In genomic region chr9:128218172-128218517, GRCh38 we compare ENCODE assay signal across 9 cellular contexts. TPM values are rescaled to one million over a fixed set of nuclear protein-coding genes. Genes with fewer than 3 reads are reported as not detected.
DNase-seq lines count a peak whose midpoint lies in the region; ATAC-seq, FAIRE-seq and TF ChIP-seq lines count a peak whose summit lies in the region.
"Had no signal": no experiment of that assay in that cellular context is flagged by ENCODE, and none has a peak within 500 bp of the region (broad histone marks: within the 10 kb centered on the region; RNA-seq: fewer than 3 reads in every experiment).

No MANE protein-coding gene starts in this region.

- no peak for TF ChIP-seq CTCF in astrocyte (IDR thresholded peaks at IDR 0.05; ENCODE audit: insufficient read depth, low read depth, low read length)
- no peak for TF ChIP-seq CTCF in HepG2 (CRISPR knock-in tag; IDR thresholded peaks at IDR 0.05)

- TF ChIP-seq EP300 in HepG2 (IDR thresholded peaks at IDR 0.05; ENCODE audit: low read depth in 2 of 2, low read length in 2 of 2): no peak
- TF ChIP-seq EP300 in HepG2 (CRISPR knock-in tag; IDR thresholded peaks at IDR 0.05; ENCODE audit: borderline replicate concordance): no peak

- H3K27ac ChIP-seq in astrocyte (ENCODE audit: low read depth, low read length) (no peak overlapping the region), HepG2 (ENCODE audit: extremely low read length, insufficient read depth, low read length) (no peak overlapping the region), subcutaneous abdominal adipose tissue (ENCODE audit: low read depth, low read length) (no peak overlapping the region)

- no peaks in the 10 kb centered on the region for H3K9me3 ChIP-seq in astrocyte (ENCODE audit: insufficient read depth, low read depth, low read length)
- H3K9me3 ChIP-seq in HepG2 (ENCODE audit: low read length): no peaks in the 10 kb centered on the region
- no peaks in the 10 kb centered on the region for H3K9me3 ChIP-seq in subcutaneous abdominal adipose tissue (ENCODE audit: control insufficient read depth in 5 of 5, low read length in 5 of 5)

- peaks cover 14% of the 10 kb centered on the region for H3K4me1 Mint-ChIP-seq in activated CD4-positive, alpha-beta T cell treated with anti-CD3 and anti-CD28 coated beads, Interleukin-2, amount 10 ng/mL, durations not matched to agents 24 days and 14 days
- H3K4me1 Mint-ChIP-seq in astrocyte (ENCODE audit: low read depth, unreplicated experiment): peaks cover 18% of the 10 kb centered on the region

- TF ChIP-seq POLR2A in HepG2 (IDR thresholded peaks at IDR 0.05; ENCODE audit: insufficient read depth in 1 of 2, low read depth in 2 of 2, low read length in 2 of 2): no peak

- no peaks in the 10 kb centered on the region for H3K36me3 Mint-ChIP-seq in activated CD4-positive, alpha-beta T cell treated with anti-CD3 and anti-CD28 coated beads, Interleukin-2, amount 10 ng/mL, durations not matched to agents 24 days and 14 days (ENCODE audit: low read depth)
- peaks cover 18% of the 10 kb centered on the region for H3K36me3 Mint-ChIP-seq in astrocyte (ENCODE audit: low read depth, unreplicated experiment)

- H3K9ac ChIP-seq in astrocyte (ENCODE audit: low read length) (peak overlapping the region; percentile 49), HepG2 (ENCODE audit: insufficient read depth, low read depth, low read length) (no peak overlapping the region), subcutaneous abdominal adipose tissue (ENCODE audit: low read length in 5 of 5) (peak overlapping the region in 1 of 5 donors; percentile 5)

- H3K4me3 ChIP-seq in astrocyte (ENCODE audit: insufficient read depth, low read depth, low read length) (peak overlapping the region; percentile 29), HepG2 (replicated peaks in 1 of 3; ENCODE audit: insufficient read depth in 1 of 3, low read depth in 2 of 3, low read length in 3 of 3) (peak overlapping the region in 1 of 3 experiments; percentile 40; a peak in 2 of 6 replicates), subcutaneous abdominal adipose tissue (ENCODE audit: low read depth in 1 of 5, low read length in 5 of 5) (peak overlapping the region in 4 of 5 donors; percentile 45 to 55 (median 51))

- H3K27me3 Mint-ChIP-seq in activated CD4-positive, alpha-beta T cell treated with anti-CD3 and anti-CD28 coated beads, Interleukin-2, amount 10 ng/mL, durations not matched to agents 24 days and 14 days: peaks cover 6% of the 10 kb centered on the region
- no peaks in the 10 kb centered on the region for H3K27me3 Mint-ChIP-seq in astrocyte (ENCODE audit: low read depth, unreplicated experiment)

- no peak for TF ChIP-seq RAD21 in HepG2 (CRISPR knock-in tag; IDR thresholded peaks at IDR 0.05)

- H3K9me3 Mint-ChIP-seq in activated CD4-positive, alpha-beta T cell treated with anti-CD3 and anti-CD28 coated beads, Interleukin-2, amount 10 ng/mL, durations not matched to agents 24 days and 14 days: no peaks in the 10 kb centered on the region
- H3K9me3 Mint-ChIP-seq in astrocyte (ENCODE audit: unreplicated experiment): no peaks in the 10 kb centered on the region

- 72% methylated on average over 10 of the region's 11 CpGs for WGBS in HepG2 (ENCODE audit: low lambda C conversion rate)

- intact Hi-C loops in activated CD4-positive, alpha-beta T cell treated with anti-CD3 and anti-CD28 coated beads, Interleukin-2, amount 10 ng/mL, durations not matched to agents 24 days and 14 days (cut with micrococcal nuclease): loop anchor here (1.0 kb wide), 3 partner anchors 15 to 58 kb away; partner anchors contain the start of genes DNM1, GOLGA2 and SWI5
- intact Hi-C loops in HepG2 (cut with micrococcal nuclease; ENCODE audit: unreplicated experiment): no loop called here

- H2AFZ ChIP-seq in astrocyte (ENCODE audit: low read depth, low read length) (peak overlapping the region; percentile 59), HepG2 (ENCODE audit: low read length) (no peak overlapping the region)

- FAIRE-seq in astrocyte (lab: Jason Lieb, UNC) (no peak), HepG2 (lab: Jason Lieb, UNC) (no peak)

- no peaks in the 10 kb centered on the region for H4K20me1 ChIP-seq in astrocyte (ENCODE audit: insufficient read depth, low read length)
- no peaks in the 10 kb centered on the region for H4K20me1 ChIP-seq in HepG2 (ENCODE audit: insufficient read depth, low read length)

- H3K4me2 ChIP-seq in astrocyte (ENCODE audit: low read length) (peak overlapping the region; percentile 85), HepG2 (ENCODE audit: low read depth, low read length) (peak overlapping the region; percentile 54)

- H3K27me3 ChIP-seq in astrocyte (ENCODE audit: insufficient read depth, low read length) (no peaks in the 10 kb centered on the region), HepG2 (ENCODE audit: control insufficient read depth in 1 of 2, insufficient read depth in 2 of 2, low read length in 2 of 2) (peaks cover 1 to 7% of the 10 kb centered on the region in 2 experiments; a peak in 4 of 5 replicates), subcutaneous abdominal adipose tissue (ENCODE audit: control insufficient read depth in 5 of 5, insufficient read depth in 4 of 5, low read length in 5 of 5) (peaks cover 0 to 22% (median 6%) of the 10 kb centered on the region in 5 donors)

- H3K79me2 ChIP-seq in astrocyte (ENCODE audit: insufficient read depth, low read length): no peaks in the 10 kb centered on the region
- no peaks in the 10 kb centered on the region for H3K79me2 ChIP-seq in HepG2 (ENCODE audit: insufficient read depth, low read length)

- peaks cover 35% of the 10 kb centered on the region for H3K4me1 ChIP-seq in astrocyte (ENCODE audit: insufficient read depth, low read length)
- H3K4me1 ChIP-seq in HepG2 (ENCODE audit: insufficient read depth, low read length): peaks cover 38% of the 10 kb centered on the region
- H3K4me1 ChIP-seq in subcutaneous abdominal adipose tissue (ENCODE audit: control insufficient read depth in 5 of 5, insufficient read depth in 5 of 5, low read length in 5 of 5): peaks cover 0 to 43% (median 34%) of the 10 kb centered on the region in 5 donors

- H3K4me3 Mint-ChIP-seq in activated CD4-positive, alpha-beta T cell treated with anti-CD3 and anti-CD28 coated beads, Interleukin-2, amount 10 ng/mL, durations not matched to agents 24 days and 14 days: peak overlapping the region; percentile 82
- H3K4me3 Mint-ChIP-seq in astrocyte (ENCODE audit: unreplicated experiment): peak overlapping the region; percentile 62

- POLR2A ChIA-PET in HepG2 (lab: Yijun Ruan, JAX): interaction anchor here (0.6 to 1.6 kb wide), 3 partner anchors 11 to 58 kb away, joined by 3 to 5 read pairs (median 3); partner anchors contain the start of gene BBLN

- H3K27ac Mint-ChIP-seq in activated CD4-positive, alpha-beta T cell treated with anti-CD3 and anti-CD28 coated beads, Interleukin-2, amount 10 ng/mL, durations not matched to agents 24 days and 14 days: peak overlapping the region; percentile 78
- peak overlapping the region; percentile 44 for H3K27ac Mint-ChIP-seq in astrocyte (ENCODE audit: unreplicated experiment)

- ATAC-seq in HepG2 (no peak), GM19023 (IDR thresholded peaks at IDR 0.05; ENCODE audit: unreplicated experiment) (no peak), GM19324 (IDR thresholded peaks at IDR 0.05; ENCODE audit: low FRiP score, unreplicated experiment) (no peak)

- no peaks in the 10 kb centered on the region for H3K36me3 ChIP-seq in astrocyte (ENCODE audit: insufficient read depth, low read length)
- H3K36me3 ChIP-seq in HepG2 (replicated peaks in 1 of 2; ENCODE audit: control insufficient read depth in 1 of 2, insufficient read depth in 2 of 2, low read length in 2 of 2): no peaks in the 10 kb centered on the region
- peaks cover 0 to 15% (median 13%) of the 10 kb centered on the region in 5 donors for H3K36me3 ChIP-seq in subcutaneous abdominal adipose tissue (ENCODE audit: control insufficient read depth in 5 of 5, insufficient read depth in 5 of 5, low read length in 5 of 5)

- in situ Hi-C loops in HepG2 (cut with HindIII; ENCODE audit: extremely low pct_ligation_motif_present, low pct_unique_long_range_greater_than_20kb): no loop called here

- no TSS peak for BruUV-seq in HepG2 (replicated peaks; lab: Mats Ljungman, UMichigan)

- CTCF ChIA-PET in HepG2 (lab: Yijun Ruan, JAX; ENCODE audit: low intra/inter-chr PET ratio, low total read pairs): no interaction called here

- DNase-seq in activated CD4-positive, alpha-beta T cell treated with anti-CD3 and anti-CD28 coated beads, Interleukin-2, amount 10 ng/mL, durations not matched to agents 24 days and 14 days: no peak
- DNase-seq in activated CD4-positive, alpha-beta T cell treated with anti-CD3 and anti-CD28 coated beads, Interleukin-2, amount 50 U/mL, for 48 hours: no peak
- DNase-seq in astrocyte (ENCODE audit: low read depth) (no peak), HepG2 (ENCODE audit: low spot score) (no peak), RPMI8226 (no peak)
- DNase-seq: NCI-H774 had no signal

RNA-seq across cellular contexts. Expression of gene DNM1, which starts 15.0 kb away (rescaled TPM):
- 0.95 and 1.5 TPM in 2 replicates for total RNA-seq in activated CD4-positive, alpha-beta T cell treated with anti-CD3 and anti-CD28 coated beads, Interleukin-2, amount 10 ng/mL, durations not matched to agents 24 days and 14 days
- total RNA-seq in astrocyte: 29.7 and 37.6 TPM in 2 replicates
- total RNA-seq in HepG2 (2016; rRNA removed; fragmentation: Illumina TruSeq; extraction: Trizol): 0.13 and 0.15 TPM in 2 replicates
- total RNA-seq in HepG2 (2016; cell fraction: cytosol; rRNA removed; fragmentation: Illumina TruSeq; extraction: Trizol; ENCODE audit: low read depth): 0.10 TPM in 1 of 2 replicates, not detected in the other
- 0.15 TPM in 1 of 2 replicates, not detected in the other for total RNA-seq in HepG2 (2016; cell fraction: insoluble cytoplasmic fraction; rRNA removed; fragmentation: Illumina TruSeq; extraction: Trizol)
- total RNA-seq in HepG2 (2016; cell fraction: membrane; rRNA removed; fragmentation: Illumina TruSeq; extraction: Trizol): 0.21 TPM in 1 of 2 replicates, not detected in the other
- 0.22 and 0.38 TPM in 2 replicates for total RNA-seq in HepG2 (2016; cell fraction: nucleus; rRNA removed; fragmentation: Illumina TruSeq; extraction: Trizol)
- 0.58 and 0.91 TPM in 2 replicates for polyA plus RNA-seq in HepG2 (2011; rRNA removed)
- polyA plus RNA-seq in HepG2 (2011; cell fraction: cytosol; rRNA removed): 0.10 and 0.23 TPM in 2 replicates
- polyA plus RNA-seq in HepG2 (2011; cell fraction: nucleus; rRNA removed): 5.5 and 6.4 TPM in 2 replicates
- polyA plus RNA-seq in HepG2 (2012): 1.1 and 1.8 TPM in 2 replicates
- 0.06 and 2.2 TPM in 2 replicates for polyA plus RNA-seq in HepG2 (2016; cell fraction: cytosol; fragmentation: Illumina TruSeq; extraction: Trizol; ENCODE audit: low read depth)
- 0.17 and 0.45 TPM in 2 replicates for polyA plus RNA-seq in HepG2 (2016; cell fraction: insoluble cytoplasmic fraction; fragmentation: Illumina TruSeq; extraction: Trizol; ENCODE audit: low read depth)
- polyA plus RNA-seq in HepG2 (2016; cell fraction: membrane; fragmentation: Illumina TruSeq; extraction: Trizol; ENCODE audit: low read depth): 0.13 TPM in 1 of 2 replicates, not detected in the other
- polyA plus RNA-seq in HepG2 (2016; cell fraction: nucleus; fragmentation: Illumina TruSeq; extraction: Trizol; ENCODE audit: insufficient read depth, low read depth): 0.47 and 1.9 TPM in 2 replicates
- polyA minus RNA-seq in HepG2 (2011; rRNA and poly(A)+ RNA removed; ENCODE audit: low replicate concordance): 2.0 and 4.0 TPM in 2 replicates
- polyA minus RNA-seq in HepG2 (2011; cell fraction: cytosol; rRNA and poly(A)+ RNA removed): 0.69 TPM in 1 of 2 replicates, not detected in the other
- 5.0 and 6.2 TPM in 2 replicates for polyA minus RNA-seq in HepG2 (2011; cell fraction: nucleus; rRNA and poly(A)+ RNA removed)

RNA-seq across cellular contexts. Expression of gene CIZ1, which starts 26.8 kb away (rescaled TPM):
- total RNA-seq in activated CD4-positive, alpha-beta T cell treated with anti-CD3 and anti-CD28 coated beads, Interleukin-2, amount 10 ng/mL, durations not matched to agents 24 days and 14 days: 142 and 143 TPM in 2 replicates
- total RNA-seq in astrocyte: 110 and 117 TPM in 2 replicates
- total RNA-seq in HepG2 (2016; rRNA removed; fragmentation: Illumina TruSeq; extraction: Trizol): 25.8 and 30.6 TPM in 2 replicates
- 36.1 and 38.7 TPM in 2 replicates for total RNA-seq in HepG2 (2016; cell fraction: cytosol; rRNA removed; fragmentation: Illumina TruSeq; extraction: Trizol; ENCODE audit: low read depth)
- 18.6 and 29.5 TPM in 2 replicates for total RNA-seq in HepG2 (2016; cell fraction: insoluble cytoplasmic fraction; rRNA removed; fragmentation: Illumina TruSeq; extraction: Trizol)
- 57.5 and 63.8 TPM in 2 replicates for total RNA-seq in HepG2 (2016; cell fraction: membrane; rRNA removed; fragmentation: Illumina TruSeq; extraction: Trizol)
- 29.5 and 33.7 TPM in 2 replicates for total RNA-seq in HepG2 (2016; cell fraction: nucleus; rRNA removed; fragmentation: Illumina TruSeq; extraction: Trizol)
- polyA plus RNA-seq in HepG2 (2011; rRNA removed): 50.3 and 54.7 TPM in 2 replicates
- 20.5 and 28.3 TPM in 2 replicates for polyA plus RNA-seq in HepG2 (2011; cell fraction: cytosol; rRNA removed)
- polyA plus RNA-seq in HepG2 (2011; cell fraction: nucleus; rRNA removed): 114 and 121 TPM in 2 replicates
- polyA plus RNA-seq in HepG2 (2012): 52.9 and 73.1 TPM in 2 replicates
- 70.7 and 77.7 TPM in 2 replicates for polyA plus RNA-seq in HepG2 (2016; cell fraction: cytosol; fragmentation: Illumina TruSeq; extraction: Trizol; ENCODE audit: low read depth)
- polyA plus RNA-seq in HepG2 (2016; cell fraction: insoluble cytoplasmic fraction; fragmentation: Illumina TruSeq; extraction: Trizol; ENCODE audit: low read depth): 39.9 and 54.4 TPM in 2 replicates
- 97.4 and 105 TPM in 2 replicates for polyA plus RNA-seq in HepG2 (2016; cell fraction: membrane; fragmentation: Illumina TruSeq; extraction: Trizol; ENCODE audit: low read depth)
- 115 and 119 TPM in 2 replicates for polyA plus RNA-seq in HepG2 (2016; cell fraction: nucleus; fragmentation: Illumina TruSeq; extraction: Trizol; ENCODE audit: insufficient read depth, low read depth)
- polyA minus RNA-seq in HepG2 (2011; rRNA and poly(A)+ RNA removed; ENCODE audit: low replicate concordance): 51.1 and 193 TPM in 2 replicates
- polyA minus RNA-seq in HepG2 (2011; cell fraction: cytosol; rRNA and poly(A)+ RNA removed): 20.0 and 26.1 TPM in 2 replicates
- 18.0 and 23.8 TPM in 2 replicates for polyA minus RNA-seq in HepG2 (2011; cell fraction: nucleus; rRNA and poly(A)+ RNA removed)

RNA-seq across cellular contexts. Expression of gene GOLGA2, which starts 57.7 kb away (rescaled TPM):
- total RNA-seq in activated CD4-positive, alpha-beta T cell treated with anti-CD3 and anti-CD28 coated beads, Interleukin-2, amount 10 ng/mL, durations not matched to agents 24 days and 14 days: 44.1 and 50.4 TPM in 2 replicates
- total RNA-seq in astrocyte: 105 and 117 TPM in 2 replicates
- total RNA-seq in HepG2 (2016; rRNA removed; fragmentation: Illumina TruSeq; extraction: Trizol): 35.4 and 45.8 TPM in 2 replicates
- total RNA-seq in HepG2 (2016; cell fraction: cytosol; rRNA removed; fragmentation: Illumina TruSeq; extraction: Trizol; ENCODE audit: low read depth): 6.4 and 8.4 TPM in 2 replicates
- 31.1 and 49.9 TPM in 2 replicates for total RNA-seq in HepG2 (2016; cell fraction: insoluble cytoplasmic fraction; rRNA removed; fragmentation: Illumina TruSeq; extraction: Trizol)
- 10.9 and 13.1 TPM in 2 replicates for total RNA-seq in HepG2 (2016; cell fraction: membrane; rRNA removed; fragmentation: Illumina TruSeq; extraction: Trizol)
- total RNA-seq in HepG2 (2016; cell fraction: nucleus; rRNA removed; fragmentation: Illumina TruSeq; extraction: Trizol): 42.8 and 46.0 TPM in 2 replicates
- polyA plus RNA-seq in HepG2 (2011; rRNA removed): 43.0 and 45.3 TPM in 2 replicates
- 21.2 and 23.8 TPM in 2 replicates for polyA plus RNA-seq in HepG2 (2011; cell fraction: cytosol; rRNA removed)
- polyA plus RNA-seq in HepG2 (2011; cell fraction: nucleus; rRNA removed): 61.8 and 75.6 TPM in 2 replicates
- polyA plus RNA-seq in HepG2 (2012): 38.1 and 47.2 TPM in 2 replicates
- polyA plus RNA-seq in HepG2 (2016; cell fraction: cytosol; fragmentation: Illumina TruSeq; extraction: Trizol; ENCODE audit: low read depth): 2.0 and 2.7 TPM in 2 replicates
- 30.5 and 39.7 TPM in 2 replicates for polyA plus RNA-seq in HepG2 (2016; cell fraction: insoluble cytoplasmic fraction; fragmentation: Illumina TruSeq; extraction: Trizol; ENCODE audit: low read depth)
- polyA plus RNA-seq in HepG2 (2016; cell fraction: membrane; fragmentation: Illumina TruSeq; extraction: Trizol; ENCODE audit: low read depth): 4.6 and 5.4 TPM in 2 replicates
- polyA plus RNA-seq in HepG2 (2016; cell fraction: nucleus; fragmentation: Illumina TruSeq; extraction: Trizol; ENCODE audit: insufficient read depth, low read depth): 113 and 115 TPM in 2 replicates
- 35.4 and 37.7 TPM in 2 replicates for polyA minus RNA-seq in HepG2 (2011; rRNA and poly(A)+ RNA removed; ENCODE audit: low replicate concordance)
- polyA minus RNA-seq in HepG2 (2011; cell fraction: cytosol; rRNA and poly(A)+ RNA removed): 20.2 and 23.6 TPM in 2 replicates
- polyA minus RNA-seq in HepG2 (2011; cell fraction: nucleus; rRNA and poly(A)+ RNA removed): 62.4 and 64.2 TPM in 2 replicates

RNA-seq across cellular contexts. Expression of gene SWI5, which starts 57.9 kb away (rescaled TPM):
- 13.6 and 14.3 TPM in 2 replicates for total RNA-seq in activated CD4-positive, alpha-beta T cell treated with anti-CD3 and anti-CD28 coated beads, Interleukin-2, amount 10 ng/mL, durations not matched to agents 24 days and 14 days
- total RNA-seq in astrocyte (29.2 and 30.8 TPM in 2 replicates), HepG2 (2016; rRNA removed; fragmentation: Illumina TruSeq; extraction: Trizol) (39.2 and 46.5 TPM in 2 replicates)
- total RNA-seq in HepG2 (2016; cell fraction: cytosol; rRNA removed; fragmentation: Illumina TruSeq; extraction: Trizol; ENCODE audit: low read depth): 10.4 and 11.6 TPM in 2 replicates
- 42.5 and 47.8 TPM in 2 replicates for total RNA-seq in HepG2 (2016; cell fraction: insoluble cytoplasmic fraction; rRNA removed; fragmentation: Illumina TruSeq; extraction: Trizol)
- total RNA-seq in HepG2 (2016; cell fraction: membrane; rRNA removed; fragmentation: Illumina TruSeq; extraction: Trizol): 25.1 and 25.9 TPM in 2 replicates
- 15.1 and 18.1 TPM in 2 replicates for total RNA-seq in HepG2 (2016; cell fraction: nucleus; rRNA removed; fragmentation: Illumina TruSeq; extraction: Trizol)
- polyA plus RNA-seq in HepG2 (2011; rRNA removed): 41.0 and 48.7 TPM in 2 replicates
- polyA plus RNA-seq in HepG2 (2011; cell fraction: cytosol; rRNA removed): 45.9 and 57.9 TPM in 2 replicates
- 18.6 and 19.1 TPM in 2 replicates for polyA plus RNA-seq in HepG2 (2011; cell fraction: nucleus; rRNA removed)
- 22.3 and 22.7 TPM in 2 replicates for polyA plus RNA-seq in HepG2 (2012)
- polyA plus RNA-seq in HepG2 (2016; cell fraction: cytosol; fragmentation: Illumina TruSeq; extraction: Trizol; ENCODE audit: low read depth): 16.0 and 21.0 TPM in 2 replicates
- 58.7 and 61.9 TPM in 2 replicates for polyA plus RNA-seq in HepG2 (2016; cell fraction: insoluble cytoplasmic fraction; fragmentation: Illumina TruSeq; extraction: Trizol; ENCODE audit: low read depth)
- polyA plus RNA-seq in HepG2 (2016; cell fraction: membrane; fragmentation: Illumina TruSeq; extraction: Trizol; ENCODE audit: low read depth): 28.9 and 29.7 TPM in 2 replicates
- polyA plus RNA-seq in HepG2 (2016; cell fraction: nucleus; fragmentation: Illumina TruSeq; extraction: Trizol; ENCODE audit: insufficient read depth, low read depth): 30.7 and 35.4 TPM in 2 replicates
- polyA minus RNA-seq in HepG2 (2011; rRNA and poly(A)+ RNA removed; ENCODE audit: low replicate concordance): 15.4 and 63.7 TPM in 2 replicates
- polyA minus RNA-seq in HepG2 (2011; cell fraction: cytosol; rRNA and poly(A)+ RNA removed): 4.9 and 5.7 TPM in 2 replicates
- 6.8 and 9.6 TPM in 2 replicates for polyA minus RNA-seq in HepG2 (2011; cell fraction: nucleus; rRNA and poly(A)+ RNA removed)

RNA-seq across cellular contexts. Expression of gene BBLN, which starts 58.1 kb away (rescaled TPM):
- total RNA-seq in activated CD4-positive, alpha-beta T cell treated with anti-CD3 and anti-CD28 coated beads, Interleukin-2, amount 10 ng/mL, durations not matched to agents 24 days and 14 days: 89.3 and 91.4 TPM in 2 replicates
- 47.3 and 56.6 TPM in 2 replicates for total RNA-seq in astrocyte
- total RNA-seq in HepG2 (2016; rRNA removed; fragmentation: Illumina TruSeq; extraction: Trizol): 22.2 and 33.1 TPM in 2 replicates
- total RNA-seq in HepG2 (2016; cell fraction: cytosol; rRNA removed; fragmentation: Illumina TruSeq; extraction: Trizol; ENCODE audit: low read depth): 146 and 177 TPM in 2 replicates
- 17.4 and 30.2 TPM in 2 replicates for total RNA-seq in HepG2 (2016; cell fraction: insoluble cytoplasmic fraction; rRNA removed; fragmentation: Illumina TruSeq; extraction: Trizol)
- 86.9 and 114 TPM in 2 replicates for total RNA-seq in HepG2 (2016; cell fraction: membrane; rRNA removed; fragmentation: Illumina TruSeq; extraction: Trizol)
- 11.7 and 11.9 TPM in 2 replicates for total RNA-seq in HepG2 (2016; cell fraction: nucleus; rRNA removed; fragmentation: Illumina TruSeq; extraction: Trizol)
- polyA plus RNA-seq in HepG2 (2011; rRNA removed): 27.6 and 29.5 TPM in 2 replicates
- 25.8 and 50.8 TPM in 2 replicates for polyA plus RNA-seq in HepG2 (2011; cell fraction: cytosol; rRNA removed)
- 19.2 and 22.8 TPM in 2 replicates for polyA plus RNA-seq in HepG2 (2011; cell fraction: nucleus; rRNA removed)
- 13.4 and 25.7 TPM in 2 replicates for polyA plus RNA-seq in HepG2 (2012)
- 235 and 253 TPM in 2 replicates for polyA plus RNA-seq in HepG2 (2016; cell fraction: cytosol; fragmentation: Illumina TruSeq; extraction: Trizol; ENCODE audit: low read depth)
- polyA plus RNA-seq in HepG2 (2016; cell fraction: insoluble cytoplasmic fraction; fragmentation: Illumina TruSeq; extraction: Trizol; ENCODE audit: low read depth): 19.0 and 25.9 TPM in 2 replicates
- 124 and 129 TPM in 2 replicates for polyA plus RNA-seq in HepG2 (2016; cell fraction: membrane; fragmentation: Illumina TruSeq; extraction: Trizol; ENCODE audit: low read depth)
- 21.4 TPM in 2 replicates for polyA plus RNA-seq in HepG2 (2016; cell fraction: nucleus; fragmentation: Illumina TruSeq; extraction: Trizol; ENCODE audit: insufficient read depth, low read depth)
- polyA minus RNA-seq in HepG2 (2011; rRNA and poly(A)+ RNA removed; ENCODE audit: low replicate concordance): 17.1 and 32.9 TPM in 2 replicates
- polyA minus RNA-seq in HepG2 (2011; cell fraction: cytosol; rRNA and poly(A)+ RNA removed): 13.6 and 21.6 TPM in 2 replicates
- polyA minus RNA-seq in HepG2 (2011; cell fraction: nucleus; rRNA and poly(A)+ RNA removed): 4.8 and 7.1 TPM in 2 replicates

Comparison
In these comparisons a context has a peak if more than half of its experiments do, and no peak if none do; other contexts are left out.
1. RNA of gene DNM1, which starts 15.0 kb away (total RNA-seq): 29.7 to 37.6 TPM in astrocyte; 0.95 to 1.5 TPM in activated CD4-positive, alpha-beta T cell treated with anti-CD3 and anti-CD28 coated beads, Interleukin-2, amount 10 ng/mL, durations not matched to agents 24 days and 14 days and 0.10 to 0.38 TPM in HepG2; every median in the first group is over 10 times any median in the second.